ENCODE assay signal across 1 cellular context in genomic region chr12:18750087-18750486, GRCh38.
TF ChIP-seq lines count a peak whose summit lies in the region.

No MANE protein-coding gene starts in this region.

TF ChIP-seq in GM23338, 12 proteins besides CTCF, POLR2A, EP300 and RAD21 (continued from another document):
- TF ChIP-seq ZNF462 (CRISPR knock-in tag; IDR thresholded peaks at IDR 0.05): no peak
- no peak for TF ChIP-seq REST (IDR thresholded peaks at IDR 0.05; ENCODE audit: unreplicated experiment)
- TF ChIP-seq EZH2phosphoT487 (IDR thresholded peaks at IDR 0.05; ENCODE audit: unreplicated experiment): no peak
- TF ChIP-seq ZNF114 (CRISPR knock-in tag; IDR thresholded peaks at IDR 0.05): no peak
- no peak for TF ChIP-seq POLR2AphosphoS5 (IDR thresholded peaks at IDR 0.05; ENCODE audit: low read depth)
- TF ChIP-seq ETS1 (IDR thresholded peaks at IDR 0.05): no peak
- no peak for TF ChIP-seq NANOG (IDR thresholded peaks at IDR 0.05; ENCODE audit: borderline replicate concordance)
- no peak for TF ChIP-seq EZH2 (IDR thresholded peaks at IDR 0.05; ENCODE audit: low read depth, unreplicated experiment)
- TF ChIP-seq JUNB (IDR thresholded peaks at IDR 0.05; ENCODE audit: unreplicated experiment): no peak
- no peak for TF ChIP-seq ZNF331 (CRISPR knock-in tag; IDR thresholded peaks at IDR 0.05; ENCODE audit: low read depth)
